Comparison of ENCODE assay signal across 12 cellular contexts in genomic region chr3:31472479-31473390, GRCh38. TPM values are rescaled to one million over a fixed set of nuclear protein-coding genes. Genes with fewer than 3 reads are reported as not detected.
DNase-seq lines count a peak whose midpoint lies in the region; ATAC-seq, FAIRE-seq and TF ChIP-seq lines count a peak whose summit lies in the region.
"Had no signal": no experiment of that assay in that cellular context is flagged by ENCODE, and none has a peak within 500 bp of the region (broad histone marks: within the 10 kb centered on the region; RNA-seq: fewer than 3 reads in every experiment).

No MANE protein-coding gene starts in this region.

- in situ Hi-C loops in IMR-90 (cut with MboI; ENCODE audit: low sequenced_read_pairs), result no loop called here

- no peak overlapping the region for H2AK9ac ChIP-seq in IMR-90 (replicated peaks; ENCODE audit: low read depth, low read length, poor library complexity)

- H2AK5ac ChIP-seq in IMR-90 (ENCODE audit: low read depth, low read length), result no peak overlapping the region

- H3K23ac ChIP-seq in IMR-90 (ENCODE audit: low read depth, low read length), result no peak overlapping the region

- TF ChIP-seq CTCF in A549 (IDR thresholded peaks at IDR 0.05), result no peak
- no peak for TF ChIP-seq CTCF in IMR-90 (conservative IDR thresholded peaks at IDR 0.05; ENCODE audit: low read depth, low read length)
- no peak for TF ChIP-seq CTCF in chondrocyte (IDR thresholded peaks at IDR 0.05)

- no peaks in the 10 kb centered on the region for H4K20me1 ChIP-seq in IMR-90 (ENCODE audit: insufficient read depth, low read length)
- H4K20me1 ChIP-seq: BLaER1 had no signal

- H2AFZ ChIP-seq in IMR-90 (replicated peaks; ENCODE audit: low read length, poor library complexity), result no peak overlapping the region

- H3K79me1 ChIP-seq in IMR-90 (ENCODE audit: low read depth in 1 of 2, low read length in 2 of 2), result no peaks in the 10 kb centered on the region

- no peak overlapping the region for H2BK5ac ChIP-seq in IMR-90 (ENCODE audit: low read depth, low read length, poor library complexity, severe bottlenecking)

- peaks cover 9% of the 10 kb centered on the region for H3K9me3 Mint-ChIP-seq in activated naive CD4-positive, alpha-beta T cell treated with anti-CD3 and anti-CD28 coated beads, Interleukin-2, amount 10 ng/mL, durations not matched to agents 7 days and 5 days
- H3K9me3 Mint-ChIP-seq in chondrocyte (ENCODE audit: low read depth), result peaks cover 9% of the 10 kb centered on the region

- no peak overlapping the region for H4K91ac ChIP-seq in IMR-90 (ENCODE audit: insufficient read depth, low read depth, low read length)

- H3K4me3 Mint-ChIP-seq in activated naive CD4-positive, alpha-beta T cell treated with anti-CD3 and anti-CD28 coated beads, Interleukin-2, amount 10 ng/mL, durations not matched to agents 7 days and 5 days, result no peak overlapping the region
- no peak overlapping the region for H3K4me3 Mint-ChIP-seq in chondrocyte (ENCODE audit: unreplicated experiment)
- H3K4me3 Mint-ChIP-seq: neural crest cell had no signal

- BruUV-seq in IMR-90 (replicated peaks; lab: Mats Ljungman, UMichigan), result no TSS peak

- no peak overlapping the region for H3K4me3 ChIP-seq in A549
- H3K4me3 ChIP-seq in IMR-90 (ENCODE audit: insufficient read depth, low read depth, low read length), result no peak overlapping the region
- H3K4me3 ChIP-seq: BLaER1 had no signal

- no peaks in the 10 kb centered on the region for H3K27me3 Mint-ChIP-seq in activated naive CD4-positive, alpha-beta T cell treated with anti-CD3 and anti-CD28 coated beads, Interleukin-2, amount 10 ng/mL, durations not matched to agents 7 days and 5 days
- peaks cover 8% of the 10 kb centered on the region for H3K27me3 Mint-ChIP-seq in chondrocyte (ENCODE audit: low read depth)

- no peak for TF ChIP-seq EP300 in A549 (IDR thresholded peaks at IDR 0.05)

- TF ChIP-seq POLR2A in A549 (IDR thresholded peaks at IDR 0.05; ENCODE audit: low read length) (no peak), IMR-90 (IDR thresholded peaks at IDR 0.05; ENCODE audit: low read depth, low read length) (no peak)

- no peak overlapping the region for H3K56ac ChIP-seq in IMR-90 (ENCODE audit: extremely low read depth, insufficient read depth, low read length)

- no peak for TF ChIP-seq RAD21 in A549 (conservative IDR thresholded peaks at IDR 0.05 in 1 of 2, IDR thresholded peaks at IDR 0.05 in 1 of 2)
- TF ChIP-seq RAD21 in IMR-90 (IDR thresholded peaks at IDR 0.05; ENCODE audit: low read length), result no peak

- H3K4me2 ChIP-seq in A549 (no peak overlapping the region), IMR-90 (ENCODE audit: low read depth, low read length) (no peak overlapping the region)
- H3K4me2 ChIP-seq: BLaER1 had no signal

- peaks cover 7% of the 10 kb centered on the region; the same call in 1 of the 2 replicates for H3K27me3 ChIP-seq in IMR-90 (ENCODE audit: control insufficient read depth, insufficient read depth, low read length)
- H3K27me3 ChIP-seq: BLaER1 had no signal

- intact Hi-C loops in IMR-90 (cut with micrococcal nuclease), result no loop called here

- H2BK20ac ChIP-seq in IMR-90 (ENCODE audit: low read depth, low read length), result no peak overlapping the region

- 48% methylated on average over 7 of the region's 7 CpGs for WGBS in A549 (ENCODE audit: missing lambda C conversion rate)
- 43% methylated on average over 1 of the region's 7 CpGs; no CpG with 5 or more reads in 1 of the 2 experiments for WGBS in IMR-90 (ENCODE audit: extremely low coverage in 2 of 2, insufficient read length in 1 of 2), 2 experiments

- H3K9me3 ChIP-seq in A549 (no peaks in the 10 kb centered on the region), IMR-90 (ENCODE audit: control insufficient read depth, insufficient read depth, low read length) (no peaks in the 10 kb centered on the region)
- H3K9me3 ChIP-seq: BLaER1 had no signal

- H2BK120ac ChIP-seq in IMR-90 (ENCODE audit: low read depth, low read length), result no peak overlapping the region

- dilution Hi-C loops in IMR-90 (cut with HindIII; ENCODE audit: low sequenced_read_pairs, unreplicated experiment), result no loop called here

- CTCF ChIA-PET in A549 (lab: Yijun Ruan, JAX), result no interaction called here
- CTCF ChIA-PET in IMR-90 (lab: Yijun Ruan, JAX), result no interaction called here
- CTCF ChIA-PET in activated naive CD4-positive, alpha-beta T cell treated with anti-CD3 and anti-CD28 coated beads, Interleukin-2, amount 10 ng/mL, durations not matched to agents 7 days and 5 days (lab: Charles Lee), result no interaction called here

- ATAC-seq in A549, result no peak
- ATAC-seq in IMR-90 (ENCODE audit: low read depth), result no peak
- ATAC-seq in left lobe of liver, result no peak
- ATAC-seq in GM18861 (IDR thresholded peaks at IDR 0.05; ENCODE audit: unreplicated experiment), result no peak

- peaks cover 5% of the 10 kb centered on the region for H3K36me3 Mint-ChIP-seq in activated naive CD4-positive, alpha-beta T cell treated with anti-CD3 and anti-CD28 coated beads, Interleukin-2, amount 10 ng/mL, durations not matched to agents 7 days and 5 days
- H3K36me3 Mint-ChIP-seq in chondrocyte (ENCODE audit: low read depth), result no peaks in the 10 kb centered on the region

- H3K4ac ChIP-seq in IMR-90 (ENCODE audit: low read depth, low read length), result no peak overlapping the region

- POLR2A ChIA-PET in A549 (lab: Yijun Ruan, JAX) (no interaction called here), IMR-90 (lab: Charles Lee; ENCODE audit: unreplicated experiment) (no interaction called here)

- H3K27ac ChIP-seq in A549 (no peak overlapping the region), IMR-90 (ENCODE audit: insufficient read depth, low read length) (no peak overlapping the region)
- H3K27ac ChIP-seq: BLaER1 had no signal

- no peak overlapping the region for H3K14ac ChIP-seq in IMR-90 (replicated peaks; ENCODE audit: low read depth, low read length)

- no peak overlapping the region for H4K5ac ChIP-seq in IMR-90 (ENCODE audit: low read depth, low read length)

- H3K9ac ChIP-seq in IMR-90 (ENCODE audit: low read depth, low read length), result no peak overlapping the region
- H3K9ac ChIP-seq: BLaER1 had no signal

- no peak for FAIRE-seq in A549 (lab: Jason Lieb, UNC)
- FAIRE-seq: colon had no signal

- H3K9me1 ChIP-seq in IMR-90 (ENCODE audit: insufficient read depth, low read length), result no peaks in the 10 kb centered on the region

- no peak overlapping the region for H2BK15ac ChIP-seq in IMR-90 (ENCODE audit: low read depth, low read length)

- H3K4me1 Mint-ChIP-seq in activated naive CD4-positive, alpha-beta T cell treated with anti-CD3 and anti-CD28 coated beads, Interleukin-2, amount 10 ng/mL, durations not matched to agents 7 days and 5 days, result peaks cover 7% of the 10 kb centered on the region
- no peaks in the 10 kb centered on the region for H3K4me1 Mint-ChIP-seq in chondrocyte (ENCODE audit: low read depth)
- H3K4me1 Mint-ChIP-seq: neural crest cell had no signal

- no peaks in the 10 kb centered on the region for H3K36me3 ChIP-seq in IMR-90 (ENCODE audit: control insufficient read depth, insufficient read depth, low read length)
- H3K36me3 ChIP-seq: BLaER1 had no signal

- DNase-seq in A549 (ENCODE audit: low read depth in 1 of 2, low spot score in 1 of 2) (no peak), IMR-90 (peak; percentile 24), kidney glomerular epithelial cell (lab: John Stamatoyannopoulos, UW) (peak; percentile 10), mucosa of gallbladder (ENCODE audit: low spot score) (no peak), left lobe of liver (ENCODE audit: low spot score) (no peak), chondrocyte (ENCODE audit: low spot score) (no peak)
- peak; percentile 29 for DNase-seq in activated naive CD4-positive, alpha-beta T cell treated with anti-CD3 and anti-CD28 coated beads, Interleukin-2, amount 10 ng/mL, durations not matched to agents 7 days and 5 days
- DNase-seq: Karpas-422 had no signal

- H4K8ac ChIP-seq in IMR-90 (ENCODE audit: low read depth in 2 of 2, low read length in 2 of 2), result no peak overlapping the region

- H3K4me1 ChIP-seq in A549 (no peaks in the 10 kb centered on the region), IMR-90 (ENCODE audit: control insufficient read depth, insufficient read depth, low read length) (no peaks in the 10 kb centered on the region)

- H3K18ac ChIP-seq in IMR-90 (ENCODE audit: low read depth, low read length), result no peak overlapping the region

- H3K27ac Mint-ChIP-seq in activated naive CD4-positive, alpha-beta T cell treated with anti-CD3 and anti-CD28 coated beads, Interleukin-2, amount 10 ng/mL, durations not matched to agents 7 days and 5 days, result no peak overlapping the region
- H3K27ac Mint-ChIP-seq in chondrocyte (ENCODE audit: unreplicated experiment), result no peak overlapping the region

TF ChIP-seq in A549, 52 proteins besides CTCF, POLR2A, EP300 and RAD21:
- no peak for TF ChIP-seq ZFP36 (IDR thresholded peaks at IDR 0.05; ENCODE audit: borderline replicate concordance, partially characterized antibody)
- TF ChIP-seq MAFK (IDR thresholded peaks at IDR 0.05; ENCODE audit: partially characterized antibody), result peak; percentile 42

TF ChIP-seq in IMR-90, 13 proteins besides CTCF, POLR2A, EP300 and RAD21:
- 0 out of 2 replicates have a peak, but pooled peaks have one; percentile 22 for TF ChIP-seq MAFK (IDR thresholded peaks at IDR 0.05; ENCODE audit: low read depth, low read length)
- no peak for TF ChIP-seq CHD1 (IDR thresholded peaks at IDR 0.05; ENCODE audit: low read depth, low read length)

RNA-seq across cellular contexts. Expression of gene STT3B, which starts 60.0 kb away (rescaled TPM):
- 161 and 171 TPM in 2 replicates for polyA plus RNA-seq in A549 (2011; rRNA removed)
- polyA plus RNA-seq in A549 (2012; cell fraction: cytosol; rRNA removed), result 25.0 and 32.4 TPM in 2 replicates
- 30.8 and 36.9 TPM in 2 replicates for polyA plus RNA-seq in A549 (2012; cell fraction: nucleus; rRNA removed)
- polyA plus RNA-seq in A549 (2017; fragmentation: RNase III; extraction: RNeasy Plus Mini Kit Qiagen cat#74134 plus additional on column Dnase treatment), result 88.9 to 92.9 TPM (median 92.1 TPM) in 3 replicates
- 78.6 and 86.5 TPM in 2 replicates for polyA minus RNA-seq in A549 (2011; rRNA and poly(A)+ RNA removed)
- 86.4 and 143 TPM in 2 replicates for total RNA-seq in IMR-90 (2012; rRNA removed)
- 35.6 and 45.5 TPM in 2 replicates for polyA plus RNA-seq in IMR-90 (2012; rRNA removed)
- polyA plus RNA-seq in IMR-90 (2012; cell fraction: cytosol; rRNA removed), result 7.7 and 10.9 TPM in 2 replicates
- polyA plus RNA-seq in IMR-90 (2012; cell fraction: nucleus; rRNA removed; ENCODE audit: low replicate concordance), result 9.2 and 32.2 TPM in 2 replicates
- total RNA-seq in mucosa of gallbladder, result 123 TPM
- 68.7 TPM for total RNA-seq in left lobe of liver
- total RNA-seq in chondrocyte, result 113 to 119 TPM (median 118 TPM) in 3 replicates

Comparison
In these comparisons a context has a peak if more than half of its experiments do, and no peak if none do; other contexts are left out.
1. DNase-seq: peak in IMR-90 (single experiment), activated naive CD4-positive, alpha-beta T cell treated with anti-CD3 and anti-CD28 coated beads, Interleukin-2, amount 10 ng/mL, durations not matched to agents 7 days and 5 days (single experiment) and kidney glomerular epithelial cell (single experiment); none in A549 (0 of 2), mucosa of gallbladder (single experiment), left lobe of liver (single experiment) and chondrocyte (single experiment).